Comparison of ENCODE assay signal across 1 cellular context in the genomic region with DNA sequence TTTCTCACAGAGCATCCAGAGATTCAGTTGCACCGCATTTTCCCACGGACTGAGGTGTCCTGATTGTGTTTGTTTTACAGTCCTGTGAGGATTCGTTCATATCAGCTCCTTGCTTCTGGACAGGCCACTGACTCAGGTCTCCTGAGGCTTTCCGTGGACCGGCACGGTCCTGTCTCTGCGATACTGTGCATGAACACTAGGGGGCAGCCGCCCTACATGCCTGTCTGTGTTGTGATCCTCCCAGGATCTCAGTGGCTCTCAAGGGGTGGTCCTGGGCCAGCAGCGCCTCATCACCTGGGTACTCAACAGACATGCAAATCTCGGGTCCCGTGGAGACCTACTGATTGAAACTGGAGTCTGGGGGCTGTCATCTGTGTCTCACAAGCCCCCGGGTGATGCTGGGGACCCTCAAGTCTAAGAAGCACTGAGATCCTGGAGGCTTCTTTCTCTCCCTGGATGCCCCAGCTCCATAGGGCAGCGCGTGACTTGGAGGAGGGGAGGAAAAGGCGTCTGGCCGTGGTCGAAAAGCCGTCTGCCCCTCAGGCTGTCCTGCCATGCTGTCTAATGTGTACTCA.
TF ChIP-seq lines count a peak whose summit lies in the region.

No MANE protein-coding gene starts in this region.

TF ChIP-seq in HepG2, 621 proteins besides CTCF, POLR2A, EP300 and RAD21 (continued from another document and continues in another):
- TF ChIP-seq, protein P1, sequence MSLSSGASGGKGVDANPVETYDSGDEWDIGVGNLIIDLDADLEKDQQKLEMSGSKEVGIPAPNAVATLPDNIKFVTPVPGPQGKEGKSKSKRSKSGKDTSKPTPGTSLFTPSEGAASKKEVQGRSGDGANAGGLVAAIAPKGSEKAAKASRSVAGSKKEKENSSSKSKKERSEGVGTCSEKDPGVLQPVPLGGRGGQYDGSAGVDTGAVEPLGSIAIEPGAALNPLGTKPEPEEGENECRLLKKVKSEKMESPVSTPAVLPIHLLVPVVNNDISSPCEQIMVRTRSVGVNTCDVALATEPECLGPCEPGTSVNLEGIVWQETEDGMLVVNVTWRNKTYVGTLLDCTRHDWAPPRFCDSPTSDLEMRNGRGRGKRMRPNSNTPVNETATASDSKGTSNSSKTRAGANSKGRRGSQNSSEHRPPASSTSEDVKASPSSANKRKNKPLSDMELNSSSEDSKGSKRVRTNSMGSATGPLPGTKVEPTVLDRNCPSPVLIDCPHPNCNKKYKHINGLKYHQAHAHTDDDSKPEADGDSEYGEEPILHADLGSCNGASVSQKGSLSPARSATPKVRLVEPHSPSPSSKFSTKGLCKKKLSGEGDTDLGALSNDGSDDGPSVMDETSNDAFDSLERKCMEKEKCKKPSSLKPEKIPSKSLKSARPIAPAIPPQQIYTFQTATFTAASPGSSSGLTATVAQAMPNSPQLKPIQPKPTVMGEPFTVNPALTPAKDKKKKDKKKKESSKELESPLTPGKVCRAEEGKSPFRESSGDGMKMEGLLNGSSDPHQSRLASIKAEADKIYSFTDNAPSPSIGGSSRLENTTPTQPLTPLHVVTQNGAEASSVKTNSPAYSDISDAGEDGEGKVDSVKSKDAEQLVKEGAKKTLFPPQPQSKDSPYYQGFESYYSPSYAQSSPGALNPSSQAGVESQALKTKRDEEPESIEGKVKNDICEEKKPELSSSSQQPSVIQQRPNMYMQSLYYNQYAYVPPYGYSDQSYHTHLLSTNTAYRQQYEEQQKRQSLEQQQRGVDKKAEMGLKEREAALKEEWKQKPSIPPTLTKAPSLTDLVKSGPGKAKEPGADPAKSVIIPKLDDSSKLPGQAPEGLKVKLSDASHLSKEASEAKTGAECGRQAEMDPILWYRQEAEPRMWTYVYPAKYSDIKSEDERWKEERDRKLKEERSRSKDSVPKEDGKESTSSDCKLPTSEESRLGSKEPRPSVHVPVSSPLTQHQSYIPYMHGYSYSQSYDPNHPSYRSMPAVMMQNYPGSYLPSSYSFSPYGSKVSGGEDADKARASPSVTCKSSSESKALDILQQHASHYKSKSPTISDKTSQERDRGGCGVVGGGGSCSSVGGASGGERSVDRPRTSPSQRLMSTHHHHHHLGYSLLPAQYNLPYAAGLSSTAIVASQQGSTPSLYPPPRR (CRISPR knock-in tag; IDR thresholded peaks at IDR 0.05; ENCODE audit: borderline replicate concordance), result peak; percentile 63; the same call in 1 of the 2 replicates
- TF ChIP-seq, protein P2, sequence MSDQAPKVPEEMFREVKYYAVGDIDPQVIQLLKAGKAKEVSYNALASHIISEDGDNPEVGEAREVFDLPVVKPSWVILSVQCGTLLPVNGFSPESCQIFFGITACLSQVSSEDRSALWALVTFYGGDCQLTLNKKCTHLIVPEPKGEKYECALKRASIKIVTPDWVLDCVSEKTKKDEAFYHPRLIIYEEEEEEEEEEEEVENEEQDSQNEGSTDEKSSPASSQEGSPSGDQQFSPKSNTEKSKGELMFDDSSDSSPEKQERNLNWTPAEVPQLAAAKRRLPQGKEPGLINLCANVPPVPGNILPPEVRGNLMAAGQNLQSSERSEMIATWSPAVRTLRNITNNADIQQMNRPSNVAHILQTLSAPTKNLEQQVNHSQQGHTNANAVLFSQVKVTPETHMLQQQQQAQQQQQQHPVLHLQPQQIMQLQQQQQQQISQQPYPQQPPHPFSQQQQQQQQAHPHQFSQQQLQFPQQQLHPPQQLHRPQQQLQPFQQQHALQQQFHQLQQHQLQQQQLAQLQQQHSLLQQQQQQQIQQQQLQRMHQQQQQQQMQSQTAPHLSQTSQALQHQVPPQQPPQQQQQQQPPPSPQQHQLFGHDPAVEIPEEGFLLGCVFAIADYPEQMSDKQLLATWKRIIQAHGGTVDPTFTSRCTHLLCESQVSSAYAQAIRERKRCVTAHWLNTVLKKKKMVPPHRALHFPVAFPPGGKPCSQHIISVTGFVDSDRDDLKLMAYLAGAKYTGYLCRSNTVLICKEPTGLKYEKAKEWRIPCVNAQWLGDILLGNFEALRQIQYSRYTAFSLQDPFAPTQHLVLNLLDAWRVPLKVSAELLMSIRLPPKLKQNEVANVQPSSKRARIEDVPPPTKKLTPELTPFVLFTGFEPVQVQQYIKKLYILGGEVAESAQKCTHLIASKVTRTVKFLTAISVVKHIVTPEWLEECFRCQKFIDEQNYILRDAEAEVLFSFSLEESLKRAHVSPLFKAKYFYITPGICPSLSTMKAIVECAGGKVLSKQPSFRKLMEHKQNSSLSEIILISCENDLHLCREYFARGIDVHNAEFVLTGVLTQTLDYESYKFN (CRISPR knock-in tag; conservative IDR thresholded peaks at IDR 0.05), result peak; percentile 32; the same call in 1 of the 2 replicates
- TF ChIP-seq, protein P3, sequence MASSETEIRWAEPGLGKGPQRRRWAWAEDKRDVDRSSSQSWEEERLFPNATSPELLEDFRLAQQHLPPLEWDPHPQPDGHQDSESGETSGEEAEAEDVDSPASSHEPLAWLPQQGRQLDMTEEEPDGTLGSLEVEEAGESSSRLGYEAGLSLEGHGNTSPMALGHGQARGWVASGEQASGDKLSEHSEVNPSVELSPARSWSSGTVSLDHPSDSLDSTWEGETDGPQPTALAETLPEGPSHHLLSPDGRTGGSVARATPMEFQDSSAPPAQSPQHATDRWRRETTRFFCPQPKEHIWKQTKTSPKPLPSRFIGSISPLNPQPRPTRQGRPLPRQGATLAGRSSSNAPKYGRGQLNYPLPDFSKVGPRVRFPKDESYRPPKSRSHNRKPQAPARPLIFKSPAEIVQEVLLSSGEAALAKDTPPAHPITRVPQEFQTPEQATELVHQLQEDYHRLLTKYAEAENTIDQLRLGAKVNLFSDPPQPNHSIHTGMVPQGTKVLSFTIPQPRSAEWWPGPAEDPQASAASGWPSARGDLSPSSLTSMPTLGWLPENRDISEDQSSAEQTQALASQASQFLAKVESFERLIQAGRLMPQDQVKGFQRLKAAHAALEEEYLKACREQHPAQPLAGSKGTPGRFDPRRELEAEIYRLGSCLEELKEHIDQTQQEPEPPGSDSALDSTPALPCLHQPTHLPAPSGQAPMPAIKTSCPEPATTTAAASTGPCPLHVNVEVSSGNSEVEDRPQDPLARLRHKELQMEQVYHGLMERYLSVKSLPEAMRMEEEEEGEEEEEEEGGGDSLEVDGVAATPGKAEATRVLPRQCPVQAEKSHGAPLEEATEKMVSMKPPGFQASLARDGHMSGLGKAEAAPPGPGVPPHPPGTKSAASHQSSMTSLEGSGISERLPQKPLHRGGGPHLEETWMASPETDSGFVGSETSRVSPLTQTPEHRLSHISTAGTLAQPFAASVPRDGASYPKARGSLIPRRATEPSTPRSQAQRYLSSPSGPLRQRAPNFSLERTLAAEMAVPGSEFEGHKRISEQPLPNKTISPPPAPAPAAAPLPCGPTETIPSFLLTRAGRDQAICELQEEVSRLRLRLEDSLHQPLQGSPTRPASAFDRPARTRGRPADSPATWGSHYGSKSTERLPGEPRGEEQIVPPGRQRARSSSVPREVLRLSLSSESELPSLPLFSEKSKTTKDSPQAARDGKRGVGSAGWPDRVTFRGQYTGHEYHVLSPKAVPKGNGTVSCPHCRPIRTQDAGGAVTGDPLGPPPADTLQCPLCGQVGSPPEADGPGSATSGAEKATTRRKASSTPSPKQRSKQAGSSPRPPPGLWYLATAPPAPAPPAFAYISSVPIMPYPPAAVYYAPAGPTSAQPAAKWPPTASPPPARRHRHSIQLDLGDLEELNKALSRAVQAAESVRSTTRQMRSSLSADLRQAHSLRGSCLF (CRISPR knock-in tag; IDR thresholded peaks at IDR 0.05; ENCODE audit: borderline replicate concordance), result no peak
- TF ChIP-seq IRX3 (CRISPR knock-in tag; IDR thresholded peaks at IDR 0.05; ENCODE audit: borderline replicate concordance, low read depth), result no peak
- no peak for TF ChIP-seq SOX13 (IDR thresholded peaks at IDR 0.05)
- TF ChIP-seq SOX13 (CRISPR knock-in tag; conservative IDR thresholded peaks at IDR 0.05 in 1 of 2, IDR thresholded peaks at IDR 0.05 in 1 of 2), result peak in 1 of 2 experiments; percentile 54; a peak in 2 of 4 replicates
- TF ChIP-seq ZKSCAN8 (CRISPR knock-in tag; IDR thresholded peaks at IDR 0.05; ENCODE audit: borderline replicate concordance), result no peak
- TF ChIP-seq, protein P4, sequence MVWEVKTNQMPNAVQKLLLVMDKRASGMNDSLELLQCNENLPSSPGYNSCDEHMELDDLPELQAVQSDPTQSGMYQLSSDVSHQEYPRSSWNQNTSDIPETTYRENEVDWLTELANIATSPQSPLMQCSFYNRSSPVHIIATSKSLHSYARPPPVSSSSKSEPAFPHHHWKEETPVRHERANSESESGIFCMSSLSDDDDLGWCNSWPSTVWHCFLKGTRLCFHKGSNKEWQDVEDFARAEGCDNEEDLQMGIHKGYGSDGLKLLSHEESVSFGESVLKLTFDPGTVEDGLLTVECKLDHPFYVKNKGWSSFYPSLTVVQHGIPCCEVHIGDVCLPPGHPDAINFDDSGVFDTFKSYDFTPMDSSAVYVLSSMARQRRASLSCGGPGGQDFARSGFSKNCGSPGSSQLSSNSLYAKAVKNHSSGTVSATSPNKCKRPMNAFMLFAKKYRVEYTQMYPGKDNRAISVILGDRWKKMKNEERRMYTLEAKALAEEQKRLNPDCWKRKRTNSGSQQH (CRISPR knock-in tag; IDR thresholded peaks at IDR 0.05; ENCODE audit: low read depth), result peak; percentile 74
- TF ChIP-seq TBX3 (IDR thresholded peaks at IDR 0.05; ENCODE audit: borderline replicate concordance), result no peak
- TF ChIP-seq ZNF674 (CRISPR knock-in tag; IDR thresholded peaks at IDR 0.05; ENCODE audit: low read depth), result no peak
- no peak for TF ChIP-seq ZFP36L2 (CRISPR knock-in tag; IDR thresholded peaks at IDR 0.05)
- TF ChIP-seq MAF1 (CRISPR knock-in tag; IDR thresholded peaks at IDR 0.05; ENCODE audit: borderline replicate concordance), result no peak
- peak; percentile 55; the same call in 1 of the 2 replicates for TF ChIP-seq ZFP1 (CRISPR knock-in tag; IDR thresholded peaks at IDR 0.05)
- TF ChIP-seq SOX6 (IDR thresholded peaks at IDR 0.05), result no peak
- TF ChIP-seq SOX6 (CRISPR knock-in tag; IDR thresholded peaks at IDR 0.05), result peak; percentile 69
- peak; percentile 71 for TF ChIP-seq FOSL2 (CRISPR knock-in tag; IDR thresholded peaks at IDR 0.05)
- no peak for TF ChIP-seq PHB2 (IDR thresholded peaks at IDR 0.05; ENCODE audit: partially characterized antibody)
- TF ChIP-seq IRF2 (CRISPR knock-in tag; IDR thresholded peaks at IDR 0.05), result peak; percentile 87
- TF ChIP-seq ATAD3A (CRISPR knock-in tag; IDR thresholded peaks at IDR 0.05), result no peak
- no peak; the same call in 1 of the 2 replicates for TF ChIP-seq CHD4 (IDR thresholded peaks at IDR 0.05; ENCODE audit: borderline replicate concordance, low read length)
- TF ChIP-seq, protein P5, sequence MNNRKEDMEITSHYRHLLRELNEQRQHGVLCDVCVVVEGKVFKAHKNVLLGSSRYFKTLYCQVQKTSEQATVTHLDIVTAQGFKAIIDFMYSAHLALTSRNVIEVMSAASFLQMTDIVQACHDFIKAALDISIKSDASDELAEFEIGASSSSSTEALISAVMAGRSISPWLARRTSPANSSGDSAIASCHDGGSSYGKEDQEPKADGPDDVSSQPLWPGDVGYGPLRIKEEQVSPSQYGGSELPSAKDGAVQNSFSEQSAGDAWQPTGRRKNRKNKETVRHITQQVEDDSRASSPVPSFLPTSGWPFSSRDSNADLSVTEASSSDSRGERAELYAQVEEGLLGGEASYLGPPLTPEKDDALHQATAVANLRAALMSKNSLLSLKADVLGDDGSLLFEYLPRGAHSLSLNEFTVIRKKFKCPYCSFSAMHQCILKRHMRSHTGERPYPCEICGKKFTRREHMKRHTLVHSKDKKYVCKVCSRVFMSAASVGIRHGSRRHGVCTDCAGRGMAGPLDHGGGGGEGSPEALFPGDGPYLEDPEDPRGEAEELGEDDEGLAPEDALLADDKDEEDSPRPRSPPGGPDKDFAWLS (CRISPR knock-in tag; IDR thresholded peaks at IDR 0.05; ENCODE audit: borderline replicate concordance), result no peak
- TF ChIP-seq ZNF10 (CRISPR knock-in tag; IDR thresholded peaks at IDR 0.05; ENCODE audit: borderline replicate concordance, low read depth), result no peak
- peak; percentile 65; the same call in 1 of the 2 replicates for TF ChIP-seq ZNF263 (CRISPR knock-in tag; IDR thresholded peaks at IDR 0.05)
- no peak for TF ChIP-seq ZNF460 (CRISPR knock-in tag; IDR thresholded peaks at IDR 0.05; ENCODE audit: borderline replicate concordance)
- peak; percentile 38; the same call in 1 of the 2 replicates for TF ChIP-seq ZNF564 (CRISPR knock-in tag; IDR thresholded peaks at IDR 0.05)
- peak; percentile 53; the same call in 1 of the 2 replicates for TF ChIP-seq ZNF747 (CRISPR knock-in tag; IDR thresholded peaks at IDR 0.05; ENCODE audit: borderline replicate concordance)
- TF ChIP-seq FOXJ3 (CRISPR knock-in tag; IDR thresholded peaks at IDR 0.05; ENCODE audit: borderline replicate concordance), result no peak
- TF ChIP-seq, protein P6, sequence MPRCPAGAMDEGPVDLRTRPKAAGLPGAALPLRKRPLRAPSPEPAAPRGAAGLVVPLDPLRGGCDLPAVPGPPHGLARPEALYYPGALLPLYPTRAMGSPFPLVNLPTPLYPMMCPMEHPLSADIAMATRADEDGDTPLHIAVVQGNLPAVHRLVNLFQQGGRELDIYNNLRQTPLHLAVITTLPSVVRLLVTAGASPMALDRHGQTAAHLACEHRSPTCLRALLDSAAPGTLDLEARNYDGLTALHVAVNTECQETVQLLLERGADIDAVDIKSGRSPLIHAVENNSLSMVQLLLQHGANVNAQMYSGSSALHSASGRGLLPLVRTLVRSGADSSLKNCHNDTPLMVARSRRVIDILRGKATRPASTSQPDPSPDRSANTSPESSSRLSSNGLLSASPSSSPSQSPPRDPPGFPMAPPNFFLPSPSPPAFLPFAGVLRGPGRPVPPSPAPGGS (CRISPR knock-in tag; IDR thresholded peaks at IDR 0.05), result peak; percentile 54; the same call in 1 of the 2 replicates
- TF ChIP-seq RXRB (CRISPR knock-in tag; IDR thresholded peaks at IDR 0.05; ENCODE audit: borderline replicate concordance), result peak; percentile 77
- TF ChIP-seq SMAD9 (CRISPR knock-in tag; IDR thresholded peaks at IDR 0.05), result peak; percentile 70; the same call in 1 of the 2 replicates
- TF ChIP-seq ZNF337 (CRISPR knock-in tag; IDR thresholded peaks at IDR 0.05; ENCODE audit: borderline replicate concordance, low read depth), result no peak
- TF ChIP-seq SCMH1 (CRISPR knock-in tag; IDR thresholded peaks at IDR 0.05; ENCODE audit: borderline replicate concordance), result no peak
- no peak for TF ChIP-seq HES4 (CRISPR knock-in tag; IDR thresholded peaks at IDR 0.05; ENCODE audit: borderline replicate concordance)
- TF ChIP-seq, protein P7, sequence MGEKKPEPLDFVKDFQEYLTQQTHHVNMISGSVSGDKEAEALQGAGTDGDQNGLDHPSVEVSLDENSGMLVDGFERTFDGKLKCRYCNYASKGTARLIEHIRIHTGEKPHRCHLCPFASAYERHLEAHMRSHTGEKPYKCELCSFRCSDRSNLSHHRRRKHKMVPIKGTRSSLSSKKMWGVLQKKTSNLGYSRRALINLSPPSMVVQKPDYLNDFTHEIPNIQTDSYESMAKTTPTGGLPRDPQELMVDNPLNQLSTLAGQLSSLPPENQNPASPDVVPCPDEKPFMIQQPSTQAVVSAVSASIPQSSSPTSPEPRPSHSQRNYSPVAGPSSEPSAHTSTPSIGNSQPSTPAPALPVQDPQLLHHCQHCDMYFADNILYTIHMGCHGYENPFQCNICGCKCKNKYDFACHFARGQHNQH (CRISPR knock-in tag; IDR thresholded peaks at IDR 0.05), result peak; percentile 84; the same call in 1 of the 2 replicates
- TF ChIP-seq EZH2 (conservative IDR thresholded peaks at IDR 0.05; ENCODE audit: low read depth, low read length), result no peak
- TF ChIP-seq RBM39 (IDR thresholded peaks at IDR 0.05; ENCODE audit: low read depth, low read length, poor library complexity, severe bottlenecking), result no peak
